8 cellular contexts compared by ENCODE assay signal in genomic region chr1:89261926-89262540, GRCh38. TPM values are rescaled to one million over a fixed set of nuclear protein-coding genes. Genes with fewer than 3 reads are reported as not detected.
DNase-seq lines count a peak whose midpoint lies in the region; TF ChIP-seq lines count a peak whose summit lies in the region.
"Had no signal": no experiment of that assay in that cellular context is flagged by ENCODE, and none has a peak within 500 bp of the region (broad histone marks: within the 10 kb centered on the region; RNA-seq: fewer than 3 reads in every experiment).

No MANE protein-coding gene starts in this region.

- H3K36me3 ChIP-seq in esophagus (ENCODE audit: control insufficient read depth in 2 of 2, insufficient read depth in 2 of 2, low read length in 1 of 2): no peaks in the 10 kb centered on the region
- H3K36me3 ChIP-seq in skeletal muscle satellite cell (ENCODE audit: insufficient read depth, low read length): no peaks in the 10 kb centered on the region

- H3K27me3 ChIP-seq in esophagus (ENCODE audit: control insufficient read depth in 1 of 2, insufficient read depth in 2 of 2, low read length in 2 of 2) (no peaks in the 10 kb centered on the region), skeletal muscle satellite cell (ENCODE audit: control insufficient read depth, insufficient read depth, low read length) (no peaks in the 10 kb centered on the region)

- peak overlapping the region; percentile 65 for H3K4me2 ChIP-seq in skeletal muscle satellite cell (ENCODE audit: low read length)

- TF ChIP-seq POLR2A in erythroblast (IDR thresholded peaks at IDR 0.05; ENCODE audit: low read length): no peak

- peak; percentile 5 for DNase-seq in H4 (ENCODE audit: low spot score)
- DNase-seq in NCI-H2227 (lab: John Stamatoyannopoulos, UW; ENCODE audit: unreplicated experiment): peak; percentile 24
- DNase-seq in mesenteric fat pad (ENCODE audit: low spot score): no peak
- DNase-seq in GM13976 (ENCODE audit: low spot score): no peak
- no peak for DNase-seq in erythroblast (lab: John Stamatoyannopoulos, UW)
- DNase-seq: amygdala had no signal

- H3K4me3 ChIP-seq in esophagus (ENCODE audit: low read depth in 1 of 2, low read length in 2 of 2): peak overlapping the region in 1 of 2 donors; percentile 28
- no peak overlapping the region for H3K4me3 ChIP-seq in skeletal muscle satellite cell (ENCODE audit: low read length)

- WGBS in esophagus, 2 donors: 25 to 34% methylated on average over 6 of the region's 6 CpGs

- TF ChIP-seq CTCF in GM13976 (IDR thresholded peaks at IDR 0.05; ENCODE audit: borderline replicate concordance, control extremely low read depth, extremely low read depth, insufficient read depth, missing control alignments): no peak

- H3K9me3 ChIP-seq in esophagus (ENCODE audit: control insufficient read depth in 2 of 2, insufficient read depth in 1 of 2, low read depth in 1 of 2, low read length in 1 of 2) (no peaks in the 10 kb centered on the region), skeletal muscle satellite cell (replicated peaks; ENCODE audit: low read length) (no peaks in the 10 kb centered on the region)

- H3K9ac ChIP-seq in skeletal muscle satellite cell (ENCODE audit: low read depth, low read length): no peak overlapping the region

- in situ Hi-C loops in GM13976 (cut with MboI; ENCODE audit: low sequenced_read_pairs, unreplicated experiment): no loop called here

- H3K4me1 ChIP-seq in esophagus (ENCODE audit: control insufficient read depth in 2 of 2, insufficient read depth in 2 of 2, low read length in 1 of 2) (peaks cover 0 to 2% of the 10 kb centered on the region in 2 donors), skeletal muscle satellite cell (ENCODE audit: control insufficient read depth, insufficient read depth, low read length) (peaks cover 18% of the 10 kb centered on the region)

- H3K27ac ChIP-seq in esophagus (ENCODE audit: low read depth in 2 of 2, low read length in 1 of 2): peak overlapping the region; percentile 5 to 15

RNA-seq across cellular contexts. Expression of gene GBP5, which starts 10.6 kb away (rescaled TPM):
- 0.25 TPM in 1 of 2 replicates, not detected in the other for total RNA-seq in H4 (2014; rRNA removed; shearing (Covaris generic))
- polyA plus RNA-seq in esophagus: 1 to 10 TPM in 1 of 2 donors, under 1 TPM in 1; 0.92 to 1.4 TPM
- total RNA-seq in skeletal muscle satellite cell (2012; rRNA removed): not detected in 2 replicates
- 2.1 TPM for total RNA-seq in mesenteric fat pad

Comparison
In these comparisons a context has a peak if more than half of its experiments do, and no peak if none do; other contexts are left out.
1. DNase-seq: peak in H4 (single experiment) and NCI-H2227 (single experiment); none in mesenteric fat pad (single experiment), GM13976 (single experiment) and erythroblast (0 of 2).